Comparison of ENCODE assay signal across 17 cellular contexts in the genomic region with DNA sequence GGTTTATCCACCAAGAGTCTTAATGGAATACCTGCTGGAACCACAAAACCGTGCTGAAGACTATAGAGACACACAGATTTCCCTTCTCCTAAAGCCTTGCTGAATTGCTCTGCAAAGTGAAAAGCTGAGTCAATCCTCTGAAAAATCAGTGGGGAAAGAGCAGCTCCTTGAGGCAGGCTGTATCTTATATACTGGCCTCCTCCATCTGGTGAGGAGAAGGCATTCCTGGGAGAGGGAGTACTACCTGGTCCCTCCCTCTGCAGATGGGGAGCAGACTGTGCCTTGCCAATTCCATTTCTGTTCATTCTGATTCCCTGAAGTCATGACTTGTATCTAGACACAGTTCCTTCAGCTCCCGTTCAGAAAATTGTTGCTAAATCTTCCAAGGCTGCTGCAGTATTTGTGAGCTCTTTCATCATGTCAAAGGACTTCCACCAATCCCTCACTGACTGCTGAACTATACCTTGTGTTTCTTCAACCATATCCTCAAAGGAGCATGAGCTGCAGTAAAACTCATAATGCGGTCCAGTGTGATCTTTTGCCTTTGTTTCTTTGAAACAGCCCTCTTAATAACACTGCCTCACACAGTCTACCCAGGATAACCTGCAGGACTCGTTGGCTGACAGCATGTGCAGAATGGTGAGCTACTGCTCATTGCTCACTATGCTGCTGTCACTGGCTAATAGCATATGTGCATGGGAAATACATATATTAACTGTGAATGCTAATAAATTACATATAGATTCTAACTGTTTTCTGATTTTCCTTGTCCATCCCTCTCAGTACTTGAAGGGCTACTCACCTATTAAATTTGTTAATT.
DNase-seq lines count a peak whose midpoint lies in the region; ATAC-seq and TF ChIP-seq lines count a peak whose summit lies in the region.
"Had no signal": no experiment of that assay in that cellular context is flagged by ENCODE, and none has a peak within 500 bp of the region (broad histone marks: within the 10 kb centered on the region; RNA-seq: fewer than 3 reads in every experiment).

No MANE protein-coding gene starts in this region.

- H3K4me3 ChIP-seq in PC-9 (no peak overlapping the region), fibroblast of lung (replicated peaks in 1 of 4; ENCODE audit: control extremely low read depth in 1 of 4, insufficient read depth in 1 of 4, low read depth in 3 of 4, low read length in 4 of 4) (no peak overlapping the region)
- H3K4me3 ChIP-seq: lower lobe of right lung, upper lobe of left lung had no signal

- ATAC-seq in GM18520 (IDR thresholded peaks at IDR 0.05; ENCODE audit: unreplicated experiment) (no peak), GM21528 (IDR thresholded peaks at IDR 0.05; ENCODE audit: low FRiP score, unreplicated experiment) (no peak), GM18861 (IDR thresholded peaks at IDR 0.05; ENCODE audit: unreplicated experiment) (no peak), GM18867 (IDR thresholded peaks at IDR 0.05; ENCODE audit: unreplicated experiment) (no peak)
- ATAC-seq: lower lobe of right lung had no signal

- CTCF ChIA-PET in PC-9 (lab: Charles Lee): interaction anchor here (0.6 kb wide), 1 partner anchor 134 kb away, joined by 7 read pairs; no protein-coding TSS in a partner anchor

- H2AFZ ChIP-seq in PC-9 (peak overlapping the region; percentile 70), fibroblast of lung (ENCODE audit: low read length) (no peak overlapping the region)

- H3K9me3 ChIP-seq in PC-9 (ENCODE audit: insufficient read depth, low read depth): no peaks in the 10 kb centered on the region
- no peaks in the 10 kb centered on the region for H3K9me3 ChIP-seq in fibroblast of lung (ENCODE audit: control insufficient read depth, insufficient read depth, low read depth, low read length)
- H3K9me3 ChIP-seq: BE2C, lower lobe of right lung, neutrophil, upper lobe of left lung had no signal

- intact Hi-C loops in PC-9 (cut with micrococcal nuclease; ENCODE audit: unreplicated experiment): no loop called here

- H3K27me3 ChIP-seq in PC-9 (ENCODE audit: insufficient read depth, low read depth) (no peaks in the 10 kb centered on the region), fibroblast of lung (ENCODE audit: control insufficient read depth, insufficient read depth, low read length) (no peaks in the 10 kb centered on the region)
- H3K27me3 ChIP-seq: BE2C, upper lobe of left lung had no signal

- no peak overlapping the region for H3K9ac ChIP-seq in fibroblast of lung (ENCODE audit: insufficient read depth, low read length)

- H3K27ac ChIP-seq in 22Rv1 (peak overlapping the region; percentile 72; the same call in 1 of the 2 replicates), PC-9 (peak overlapping the region; percentile 96), fibroblast of lung (ENCODE audit: insufficient read depth, low read length) (no peak overlapping the region)
- H3K27ac ChIP-seq: lower lobe of right lung, neutrophil, upper lobe of left lung had no signal

- DNase-seq in GM04504 (ENCODE audit: low read depth) (peak; percentile 85), PC-9 (peak in 1 of 2 experiments; percentile 75), fibroblast of lung (ENCODE audit: low read depth in 2 of 2) (peak; percentile 83 to 86)
- DNase-seq: BE2C; effector CD4-positive, alpha-beta T cell; hypothalamus; lower lobe of right lung; NCI-H446; stimulated activated CD4-positive, alpha-beta T cell treated with anti-CD3 and anti-CD28 coated beads, Interleukin-15, amount 100 ng/mL, for 24 hours; stimulated activated CD8-positive, alpha-beta memory T cell treated with anti-CD3 and anti-CD28 coated beads, Interleukin-4, amount 100 ng/mL, for 48 hours; upper lobe of left lung had no signal

- H3K9me2 ChIP-seq in PC-9 (ENCODE audit: insufficient read depth): no peaks in the 10 kb centered on the region

- H3K4me1 ChIP-seq in PC-9 (replicated peaks; ENCODE audit: insufficient read depth) (peaks cover 48% of the 10 kb centered on the region), fibroblast of lung (ENCODE audit: control insufficient read depth, extremely low read depth, insufficient read depth, low read length) (peaks cover 12% of the 10 kb centered on the region)
- H3K4me1 ChIP-seq: BE2C, lower lobe of right lung, upper lobe of left lung had no signal

- BruUV-seq in PC-9 (replicated peaks; lab: Mats Ljungman, UMichigan): no TSS peak

- H3K36me3 ChIP-seq in PC-9 (ENCODE audit: low read depth) (no peaks in the 10 kb centered on the region), fibroblast of lung (ENCODE audit: control insufficient read depth, insufficient read depth, low read length) (no peaks in the 10 kb centered on the region)
- H3K36me3 ChIP-seq: BE2C, lower lobe of right lung, neutrophil, upper lobe of left lung had no signal

- peaks cover 37% of the 10 kb centered on the region for H3F3A ChIP-seq in PC-9 (ENCODE audit: insufficient read depth, low read depth)

- POLR2A ChIA-PET in PC-9 (lab: Charles Lee; ENCODE audit: unreplicated experiment): interaction anchor here (0.6 to 0.7 kb wide), 3 partner anchors 57 to 602 kb away, joined by 3 to 6 read pairs (median 5); no protein-coding TSS in a partner anchor

- H4K20me1 ChIP-seq in PC-9 (ENCODE audit: insufficient read depth): no peaks in the 10 kb centered on the region
- no peaks in the 10 kb centered on the region for H4K20me1 ChIP-seq in fibroblast of lung (ENCODE audit: control insufficient read depth, extremely low read depth, insufficient read depth, low read length)

- H3K4me2 ChIP-seq in PC-9 (peak overlapping the region; percentile 43), fibroblast of lung (ENCODE audit: extremely low read depth, insufficient read depth, low read length) (no peak overlapping the region)

- H3K79me2 ChIP-seq in PC-9 (ENCODE audit: low read depth) (no peaks in the 10 kb centered on the region), fibroblast of lung (ENCODE audit: control insufficient read depth, insufficient read depth, low read length) (no peaks in the 10 kb centered on the region)

- TF ChIP-seq CTCF in 22Rv1 (IDR thresholded peaks at IDR 0.05) (no peak), PC-9 (conservative IDR thresholded peaks at IDR 0.05) (no peak; the same call in 1 of the 2 replicates), fibroblast of lung (conservative IDR thresholded peaks at IDR 0.05 in 1 of 2, IDR thresholded peaks at IDR 0.05 in 1 of 2; ENCODE audit: low read depth in 1 of 2, low read length in 2 of 2) (peak in 1 of 2 donors; percentile 20)
